ENCODE assay signal across 11 cellular contexts in the genomic region with DNA sequence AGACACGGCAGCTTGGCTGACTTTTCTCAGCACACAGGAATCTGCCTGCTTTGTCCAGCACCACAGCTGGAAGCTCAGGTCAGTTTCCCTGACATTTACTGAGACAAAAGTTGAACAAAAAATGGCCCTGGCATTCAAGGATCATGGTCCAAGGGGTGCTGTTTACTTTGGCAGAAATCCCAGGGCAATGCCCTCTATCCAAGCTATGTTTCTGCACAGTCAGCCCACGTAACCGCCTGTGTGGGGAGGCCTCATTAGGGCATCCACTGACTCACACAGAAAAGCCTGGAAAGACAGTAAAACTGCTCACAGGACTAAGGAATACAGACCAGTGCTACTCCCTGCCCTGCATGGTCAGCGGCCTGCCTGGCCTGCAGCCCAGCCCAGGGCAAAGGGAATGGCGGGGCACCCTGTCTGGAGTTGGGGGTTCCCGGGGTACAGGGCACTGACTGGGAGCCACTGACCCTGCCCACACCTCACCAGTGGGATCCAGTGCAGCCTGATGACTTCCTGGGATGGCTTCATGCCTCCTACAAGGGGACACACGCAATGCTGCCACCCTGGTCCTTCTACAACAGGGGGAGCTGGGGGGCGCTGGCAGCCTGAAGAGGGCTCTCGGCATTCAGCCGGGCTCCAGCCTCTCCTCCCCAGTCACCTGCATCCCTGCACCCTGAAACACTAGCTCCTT.
A peak's percentile ranks its signal among the peaks of the same experiment; 100 is the strongest.
DNase-seq lines count a peak whose midpoint lies in the region; ATAC-seq, FAIRE-seq and TF ChIP-seq lines count a peak whose summit lies in the region.
"Had no signal": no experiment of that assay in that cellular context is flagged by ENCODE, and none has a peak within 500 bp of the region (broad histone marks: within the 10 kb centered on the region; RNA-seq: fewer than 3 reads in every experiment).

No MANE protein-coding gene starts in this region.

- H3K27ac ChIP-seq in breast epithelium, result no peak overlapping the region
- peak overlapping the region; percentile 5 to 56 for H3K27ac ChIP-seq in kidney (ENCODE audit: low read depth in 2 of 2, low read length in 2 of 2)
- no peak overlapping the region for H3K27ac ChIP-seq in upper lobe of right lung
- no peak overlapping the region for H3K27ac ChIP-seq in gastrocnemius medialis

- POLR2A ChIA-PET in MCF 10A (lab: Yijun Ruan, JAX) (interaction anchor here (0.7 to 1.6 kb wide), 4 partner anchors 10 to 30 kb away, joined by 3 to 6 read pairs (median 4); no protein-coding TSS in a partner anchor), T-cell (lab: Charles Lee) (no interaction called here)

- no peak for TF ChIP-seq CTCF in MCF 10A (IDR thresholded peaks at IDR 0.05; ENCODE audit: unreplicated experiment)
- TF ChIP-seq CTCF in breast epithelium (IDR thresholded peaks at IDR 0.05), result no peak
- TF ChIP-seq CTCF in kidney (IDR thresholded peaks at IDR 0.05; ENCODE audit: borderline replicate concordance, extremely low read depth, insufficient read depth), result no peak
- no peak for TF ChIP-seq CTCF in upper lobe of right lung (IDR thresholded peaks at IDR 0.05)
- no peak for TF ChIP-seq CTCF in gastrocnemius medialis (IDR thresholded peaks at IDR 0.05 in 4 of 5, conservative IDR thresholded peaks at IDR 0.05 in 1 of 5)

- BruUV-seq in MCF 10A (replicated peaks; lab: Mats Ljungman, UMichigan), result no TSS peak

- peaks cover 6% of the 10 kb centered on the region for H3K36me3 ChIP-seq in breast epithelium
- H3K36me3 ChIP-seq in kidney (ENCODE audit: control insufficient read depth in 1 of 2, insufficient read depth in 2 of 2, low read length in 2 of 2), result peaks cover 31 to 44% of the 10 kb centered on the region in 2 donors
- peaks cover 22% of the 10 kb centered on the region for H3K36me3 ChIP-seq in upper lobe of right lung
- H3K36me3 ChIP-seq in gastrocnemius medialis, result no peaks in the 10 kb centered on the region

- peak; percentile 87 for DNase-seq in MCF 10A (ENCODE audit: unreplicated experiment)
- no peak for DNase-seq in breast epithelium (ENCODE audit: low spot score in 2 of 2)
- peak; percentile 89 for DNase-seq in amniotic epithelial cell (ENCODE audit: low read depth)
- DNase-seq in kidney, result peak; percentile 79
- DNase-seq in upper lobe of right lung, result no peak
- no peak for DNase-seq in gastrocnemius medialis
- no peak for DNase-seq in T-cell
- no peak for DNase-seq in NCI-H1048 (lab: John Stamatoyannopoulos, UW)
- DNase-seq: activated CD8-positive, alpha-beta memory T cell treated with anti-CD3 and anti-CD28 coated beads for 24 hours; AML-193 had no signal

- H3K27me3 ChIP-seq in breast epithelium (no peaks in the 10 kb centered on the region), upper lobe of right lung (no peaks in the 10 kb centered on the region), gastrocnemius medialis (no peaks in the 10 kb centered on the region)

- no peak for FAIRE-seq in kidney (lab: Jason Lieb, UNC)

- H3K9me3 Mint-ChIP-seq in MCF 10A (ENCODE audit: unreplicated experiment), result no peaks in the 10 kb centered on the region
- H3K9me3 Mint-ChIP-seq in T-cell, result peaks cover 3 to 10% (median 9%) of the 10 kb centered on the region in 3 donors

- peak overlapping the region in 1 of 2 donors; percentile 10 for H3K9ac ChIP-seq in kidney (ENCODE audit: low read length in 2 of 2)

- H3K27me3 Mint-ChIP-seq in MCF 10A (ENCODE audit: insufficient read depth, unreplicated experiment), result no peaks in the 10 kb centered on the region
- H3K27me3 Mint-ChIP-seq in T-cell, result no peaks in the 10 kb centered on the region

- H3K4me1 Mint-ChIP-seq in MCF 10A (ENCODE audit: insufficient read depth, unreplicated experiment) (peaks cover 12% of the 10 kb centered on the region), T-cell (no peaks in the 10 kb centered on the region)

- H3K4me3 Mint-ChIP-seq in MCF 10A (ENCODE audit: unreplicated experiment), result no peak overlapping the region
- no peak overlapping the region for H3K4me3 Mint-ChIP-seq in T-cell

- H3K9me3 ChIP-seq in breast epithelium (peaks cover 0 to 1% of the 10 kb centered on the region in 2 donors), kidney (ENCODE audit: control insufficient read depth in 1 of 2, low read length in 2 of 2) (no peaks in the 10 kb centered on the region), upper lobe of right lung (no peaks in the 10 kb centered on the region), gastrocnemius medialis (no peaks in the 10 kb centered on the region)

- in situ Hi-C loops in gastrocnemius medialis (cut with MboI; ENCODE audit: low sequenced_read_pairs in 4 of 4), result no loop called here

- TF ChIP-seq POLR2A in breast epithelium (IDR thresholded peaks at IDR 0.05) (no peak), gastrocnemius medialis (IDR thresholded peaks at IDR 0.05) (no peak)

- H3K36me3 Mint-ChIP-seq in MCF 10A (ENCODE audit: insufficient read depth, unreplicated experiment) (no peaks in the 10 kb centered on the region), T-cell (peaks cover 23% of the 10 kb centered on the region)

- H3K27ac Mint-ChIP-seq in MCF 10A (ENCODE audit: low read depth, unreplicated experiment) (no peak overlapping the region), T-cell (no peak overlapping the region)

- ATAC-seq in upper lobe of right lung (peak; percentile 15), gastrocnemius medialis (no peak), T-cell (replicated peaks in 1 of 4) (no peak)
- ATAC-seq: esophagus mucosa had no signal

- CTCF ChIA-PET in MCF 10A (lab: Yijun Ruan, JAX), result interaction anchor here (0.6 to 3.4 kb wide), 7 partner anchors 24 to 422 kb away, joined by 3 to 12 read pairs (median 4); no protein-coding TSS in a partner anchor
- CTCF ChIA-PET in T-cell (lab: Charles Lee), result interaction anchor here in 1 of 2 donors (0.6 kb wide), 1 partner anchor 31 kb away, joined by 4 read pairs; no protein-coding TSS in a partner anchor

- H3K4me3 ChIP-seq in breast epithelium (no peak overlapping the region), kidney (ENCODE audit: low read length in 2 of 2) (no peak overlapping the region), upper lobe of right lung (no peak overlapping the region), gastrocnemius medialis (no peak overlapping the region)

- H3K4me1 ChIP-seq in breast epithelium, result no peaks in the 10 kb centered on the region
- peaks cover 9 to 13% of the 10 kb centered on the region in 2 donors for H3K4me1 ChIP-seq in kidney (ENCODE audit: control insufficient read depth in 1 of 2, insufficient read depth in 1 of 2, low read depth in 1 of 2, low read length in 2 of 2)
- H3K4me1 ChIP-seq in upper lobe of right lung, result no peaks in the 10 kb centered on the region
- no peaks in the 10 kb centered on the region for H3K4me1 ChIP-seq in gastrocnemius medialis

- intact Hi-C loops in MCF 10A (cut with micrococcal nuclease), result no loop called here
- intact Hi-C loops in breast epithelium (cut with DNase I; ENCODE audit: low total_unique reads), result no loop called here
- intact Hi-C loops in kidney (cut with DNase I), result no loop called here
- intact Hi-C loops in upper lobe of right lung (cut with DNase I), result no loop called here
- intact Hi-C loops in gastrocnemius medialis (cut with DNase I; ENCODE audit: low total_unique reads), result no loop called here

Comparison
In these comparisons a context has a peak if more than half of its experiments do, and no peak if none do; other contexts are left out.
1. DNase-seq: peak in MCF 10A (single experiment), amniotic epithelial cell (single experiment) and kidney (single experiment); none in breast epithelium (0 of 2), upper lobe of right lung (single experiment), gastrocnemius medialis (0 of 2), T-cell (0 of 34) and NCI-H1048 (single experiment).
2. H3K27ac ChIP-seq: peak in kidney (2 of 2); none in breast epithelium (0 of 2), upper lobe of right lung (single experiment) and gastrocnemius medialis (0 of 4).